In the genomic region with DNA sequence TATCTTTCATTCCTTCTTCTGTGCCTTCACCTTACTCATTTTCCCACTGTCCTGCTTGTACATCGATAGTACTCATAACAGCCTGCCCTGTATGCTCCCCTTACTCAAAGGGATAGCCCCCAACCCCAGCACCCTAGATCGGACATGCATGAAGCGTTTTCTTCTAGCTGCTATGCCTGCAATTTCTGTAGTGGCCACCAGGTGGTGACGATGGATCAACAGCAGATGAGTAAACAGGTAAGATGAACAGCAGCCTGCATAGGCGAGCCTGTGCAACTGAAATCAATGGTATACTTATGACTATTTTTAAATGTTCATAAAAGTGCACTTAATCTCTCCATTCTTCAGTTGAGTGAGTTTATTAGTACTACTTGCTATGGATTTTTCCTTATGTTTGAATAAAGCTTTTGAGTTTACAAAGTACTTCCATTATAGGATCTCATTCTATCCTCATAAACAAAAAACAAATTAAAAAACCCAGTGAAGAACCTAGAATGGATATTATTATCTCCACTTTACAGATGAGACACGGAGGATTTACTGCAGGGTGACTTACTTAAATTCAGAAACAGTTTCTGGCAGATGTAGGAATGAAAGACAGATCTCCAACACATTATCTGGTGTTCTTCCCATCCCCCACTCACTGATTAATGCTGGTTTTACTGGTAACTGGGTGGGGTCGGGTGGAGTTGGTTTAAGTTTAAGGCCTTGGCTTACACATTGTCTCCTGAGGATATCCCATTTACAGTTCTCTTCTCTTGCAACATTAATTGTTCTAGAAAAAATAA, we compare ENCODE assay signal across 2 cellular contexts.
TF ChIP-seq lines count a peak whose summit lies in the region.

No MANE protein-coding gene starts in this region.

TF ChIP-seq in SK-N-SH, 30 proteins besides CTCF, POLR2A, EP300 and RAD21 (continued from another document):
- TF ChIP-seq, protein P1, sequence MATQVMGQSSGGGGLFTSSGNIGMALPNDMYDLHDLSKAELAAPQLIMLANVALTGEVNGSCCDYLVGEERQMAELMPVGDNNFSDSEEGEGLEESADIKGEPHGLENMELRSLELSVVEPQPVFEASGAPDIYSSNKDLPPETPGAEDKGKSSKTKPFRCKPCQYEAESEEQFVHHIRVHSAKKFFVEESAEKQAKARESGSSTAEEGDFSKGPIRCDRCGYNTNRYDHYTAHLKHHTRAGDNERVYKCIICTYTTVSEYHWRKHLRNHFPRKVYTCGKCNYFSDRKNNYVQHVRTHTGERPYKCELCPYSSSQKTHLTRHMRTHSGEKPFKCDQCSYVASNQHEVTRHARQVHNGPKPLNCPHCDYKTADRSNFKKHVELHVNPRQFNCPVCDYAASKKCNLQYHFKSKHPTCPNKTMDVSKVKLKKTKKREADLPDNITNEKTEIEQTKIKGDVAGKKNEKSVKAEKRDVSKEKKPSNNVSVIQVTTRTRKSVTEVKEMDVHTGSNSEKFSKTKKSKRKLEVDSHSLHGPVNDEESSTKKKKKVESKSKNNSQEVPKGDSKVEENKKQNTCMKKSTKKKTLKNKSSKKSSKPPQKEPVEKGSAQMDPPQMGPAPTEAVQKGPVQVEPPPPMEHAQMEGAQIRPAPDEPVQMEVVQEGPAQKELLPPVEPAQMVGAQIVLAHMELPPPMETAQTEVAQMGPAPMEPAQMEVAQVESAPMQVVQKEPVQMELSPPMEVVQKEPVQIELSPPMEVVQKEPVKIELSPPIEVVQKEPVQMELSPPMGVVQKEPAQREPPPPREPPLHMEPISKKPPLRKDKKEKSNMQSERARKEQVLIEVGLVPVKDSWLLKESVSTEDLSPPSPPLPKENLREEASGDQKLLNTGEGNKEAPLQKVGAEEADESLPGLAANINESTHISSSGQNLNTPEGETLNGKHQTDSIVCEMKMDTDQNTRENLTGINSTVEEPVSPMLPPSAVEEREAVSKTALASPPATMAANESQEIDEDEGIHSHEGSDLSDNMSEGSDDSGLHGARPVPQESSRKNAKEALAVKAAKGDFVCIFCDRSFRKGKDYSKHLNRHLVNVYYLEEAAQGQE (IDR thresholded peaks at IDR 0.05; ENCODE audit: low read depth, low read length), result no peak
- TF ChIP-seq EZH2phosphoT487 (IDR thresholded peaks at IDR 0.05; ENCODE audit: borderline replicate concordance, low read depth) (no peak), TEAD4 (IDR thresholded peaks at IDR 0.05; ENCODE audit: borderline replicate concordance, insufficient read depth) (no peak), MXI1 (IDR thresholded peaks at IDR 0.05; ENCODE audit: low read depth, low read length) (no peak), NFIC (IDR thresholded peaks at IDR 0.05; ENCODE audit: borderline replicate concordance) (no peak), SIN3A (IDR thresholded peaks at IDR 0.05; ENCODE audit: borderline replicate concordance, low read depth, low read length) (no peak), ELF1 (IDR thresholded peaks at IDR 0.05) (no peak), RXRA (IDR thresholded peaks at IDR 0.05; ENCODE audit: borderline replicate concordance, low read depth) (no peak), GATA2 (CRISPR knock-in tag; IDR thresholded peaks at IDR 0.05) (no peak), YY1 (IDR thresholded peaks at IDR 0.05; ENCODE audit: low read depth) (no peak), FOXJ3 (CRISPR knock-in tag; IDR thresholded peaks at IDR 0.05) (no peak), TCF12 (IDR thresholded peaks at IDR 0.05) (no peak), NRF1 (IDR thresholded peaks at IDR 0.05; ENCODE audit: low read depth, low read length) (no peak), GABPA (IDR thresholded peaks at IDR 0.05; ENCODE audit: low read depth) (no peak), JUND (IDR thresholded peaks at IDR 0.05) (no peak)
- TF ChIP-seq, protein P2, sequence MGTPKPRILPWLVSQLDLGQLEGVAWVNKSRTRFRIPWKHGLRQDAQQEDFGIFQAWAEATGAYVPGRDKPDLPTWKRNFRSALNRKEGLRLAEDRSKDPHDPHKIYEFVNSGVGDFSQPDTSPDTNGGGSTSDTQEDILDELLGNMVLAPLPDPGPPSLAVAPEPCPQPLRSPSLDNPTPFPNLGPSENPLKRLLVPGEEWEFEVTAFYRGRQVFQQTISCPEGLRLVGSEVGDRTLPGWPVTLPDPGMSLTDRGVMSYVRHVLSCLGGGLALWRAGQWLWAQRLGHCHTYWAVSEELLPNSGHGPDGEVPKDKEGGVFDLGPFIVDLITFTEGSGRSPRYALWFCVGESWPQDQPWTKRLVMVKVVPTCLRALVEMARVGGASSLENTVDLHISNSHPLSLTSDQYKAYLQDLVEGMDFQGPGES (IDR thresholded peaks at IDR 0.05; ENCODE audit: low read depth, low read length), result no peak

TF ChIP-seq in SK-N-SH treated with all-trans-retinoic acid at 6 μM for 48 hours, 23 proteins besides CTCF, POLR2A, EP300 and RAD21 (continued from another document):
- TF ChIP-seq, protein P3, sequence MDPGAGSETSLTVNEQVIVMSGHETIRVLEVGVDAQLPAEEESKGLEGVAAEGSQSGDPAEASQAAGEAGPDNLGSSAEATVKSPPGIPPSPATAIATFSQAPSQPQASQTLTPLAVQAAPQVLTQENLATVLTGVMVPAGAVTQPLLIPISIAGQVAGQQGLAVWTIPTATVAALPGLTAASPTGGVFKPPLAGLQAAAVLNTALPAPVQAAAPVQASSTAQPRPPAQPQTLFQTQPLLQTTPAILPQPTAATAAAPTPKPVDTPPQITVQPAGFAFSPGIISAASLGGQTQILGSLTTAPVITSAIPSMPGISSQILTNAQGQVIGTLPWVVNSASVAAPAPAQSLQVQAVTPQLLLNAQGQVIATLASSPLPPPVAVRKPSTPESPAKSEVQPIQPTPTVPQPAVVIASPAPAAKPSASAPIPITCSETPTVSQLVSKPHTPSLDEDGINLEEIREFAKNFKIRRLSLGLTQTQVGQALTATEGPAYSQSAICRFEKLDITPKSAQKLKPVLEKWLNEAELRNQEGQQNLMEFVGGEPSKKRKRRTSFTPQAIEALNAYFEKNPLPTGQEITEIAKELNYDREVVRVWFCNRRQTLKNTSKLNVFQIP (CRISPR knock-in tag; IDR thresholded peaks at IDR 0.05; ENCODE audit: borderline replicate concordance, low read depth), result no peak
- TF ChIP-seq RARB (CRISPR knock-in tag; IDR thresholded peaks at IDR 0.05), result no peak
- TF ChIP-seq, protein P4, sequence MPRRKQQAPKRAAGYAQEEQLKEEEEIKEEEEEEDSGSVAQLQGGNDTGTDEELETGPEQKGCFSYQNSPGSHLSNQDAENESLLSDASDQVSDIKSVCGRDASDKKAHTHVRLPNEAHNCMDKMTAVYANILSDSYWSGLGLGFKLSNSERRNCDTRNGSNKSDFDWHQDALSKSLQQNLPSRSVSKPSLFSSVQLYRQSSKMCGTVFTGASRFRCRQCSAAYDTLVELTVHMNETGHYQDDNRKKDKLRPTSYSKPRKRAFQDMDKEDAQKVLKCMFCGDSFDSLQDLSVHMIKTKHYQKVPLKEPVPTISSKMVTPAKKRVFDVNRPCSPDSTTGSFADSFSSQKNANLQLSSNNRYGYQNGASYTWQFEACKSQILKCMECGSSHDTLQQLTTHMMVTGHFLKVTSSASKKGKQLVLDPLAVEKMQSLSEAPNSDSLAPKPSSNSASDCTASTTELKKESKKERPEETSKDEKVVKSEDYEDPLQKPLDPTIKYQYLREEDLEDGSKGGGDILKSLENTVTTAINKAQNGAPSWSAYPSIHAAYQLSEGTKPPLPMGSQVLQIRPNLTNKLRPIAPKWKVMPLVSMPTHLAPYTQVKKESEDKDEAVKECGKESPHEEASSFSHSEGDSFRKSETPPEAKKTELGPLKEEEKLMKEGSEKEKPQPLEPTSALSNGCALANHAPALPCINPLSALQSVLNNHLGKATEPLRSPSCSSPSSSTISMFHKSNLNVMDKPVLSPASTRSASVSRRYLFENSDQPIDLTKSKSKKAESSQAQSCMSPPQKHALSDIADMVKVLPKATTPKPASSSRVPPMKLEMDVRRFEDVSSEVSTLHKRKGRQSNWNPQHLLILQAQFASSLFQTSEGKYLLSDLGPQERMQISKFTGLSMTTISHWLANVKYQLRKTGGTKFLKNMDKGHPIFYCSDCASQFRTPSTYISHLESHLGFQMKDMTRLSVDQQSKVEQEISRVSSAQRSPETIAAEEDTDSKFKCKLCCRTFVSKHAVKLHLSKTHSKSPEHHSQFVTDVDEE (CRISPR knock-in tag; IDR thresholded peaks at IDR 0.05), result no peak
